ENCODE assay signal across 1 cellular context in genomic region chr11:130383363-130384168, GRCh38.
A peak's percentile ranks its signal among the peaks of the same experiment; 100 is the strongest.
TF ChIP-seq lines count a peak whose summit lies in the region.

No MANE protein-coding gene starts in this region.

TF ChIP-seq in H1, 55 proteins besides CTCF, POLR2A, EP300 and RAD21 (continued from another document):
- TF ChIP-seq SP4 (IDR thresholded peaks at IDR 0.05; ENCODE audit: low read length) (no peak), JUN (IDR thresholded peaks at IDR 0.05; ENCODE audit: low read depth, low read length) (no peak), TCF12 (IDR thresholded peaks at IDR 0.05; ENCODE audit: low read depth, low read length) (0 out of 2 replicates have a peak, but pooled peaks have one; percentile 27), CHD2 (IDR thresholded peaks at IDR 0.05; ENCODE audit: low read length) (no peak)
